ENCODE assay signal across 32 cellular contexts in the genomic region with DNA sequence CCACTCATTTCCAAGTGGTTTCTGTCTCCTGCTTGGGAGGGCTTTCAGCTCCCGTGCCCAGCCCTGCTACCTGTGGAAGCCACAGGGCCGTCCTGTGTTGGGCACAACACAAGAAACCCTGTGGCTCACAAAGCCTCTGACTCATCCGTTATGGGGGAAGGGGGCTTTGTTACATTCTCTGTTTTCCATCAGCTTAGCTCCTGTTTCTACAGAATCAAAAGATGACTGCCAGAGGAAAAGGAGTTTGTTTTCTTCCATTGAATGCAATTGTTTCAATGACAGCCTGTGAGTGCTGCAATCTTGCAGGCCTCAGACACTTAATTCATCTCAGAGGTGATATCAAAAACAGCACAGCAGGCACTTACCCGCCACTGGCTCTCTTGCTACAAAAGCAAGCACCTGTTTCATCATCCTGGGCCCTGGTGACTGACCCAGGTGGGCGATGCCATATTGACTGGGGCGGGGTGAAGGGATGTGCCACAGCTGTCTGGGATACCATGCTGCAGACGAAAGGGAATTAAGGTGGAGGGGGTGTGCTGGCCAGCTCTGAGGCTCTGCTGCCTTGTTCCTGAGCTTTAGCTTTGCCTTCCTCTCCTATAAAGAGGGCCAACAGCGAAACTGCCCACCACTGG.
DNase-seq lines count a peak whose midpoint lies in the region; ATAC-seq, FAIRE-seq and TF ChIP-seq lines count a peak whose summit lies in the region.
"Had no signal": no experiment of that assay in that cellular context is flagged by ENCODE, and none has a peak within 500 bp of the region (broad histone marks: within the 10 kb centered on the region; RNA-seq: fewer than 3 reads in every experiment).

No MANE protein-coding gene starts in this region.

- H3K4ac ChIP-seq in H1 (replicated peaks; ENCODE audit: insufficient read length, low read depth, low read length), result no peak overlapping the region

- no peak overlapping the region for H4K91ac ChIP-seq in H1 (replicated peaks; ENCODE audit: insufficient read length, low read length)

- no peak for FAIRE-seq in H1 (lab: Jason Lieb, UNC)
- FAIRE-seq: D721Med, endometrium, small intestine had no signal

- no peak overlapping the region for H3K4me3 ChIP-seq in HUES64 (ENCODE audit: low read length)
- H3K4me3 ChIP-seq in H1 (ENCODE audit: extremely low read depth in 1 of 4, insufficient read depth in 2 of 4, low read depth in 3 of 4, low read length in 4 of 4), result no peak overlapping the region; a peak in 1 of 8 replicates
- no peak overlapping the region for H3K4me3 ChIP-seq in neural progenitor cell
- H3K4me3 ChIP-seq: esophagus muscularis mucosa, ovary, SJSA1, testis had no signal

- no peak for TF ChIP-seq EP300 in H1 (IDR thresholded peaks at IDR 0.05; ENCODE audit: borderline replicate concordance in 1 of 2, low read depth in 2 of 2, low read length in 2 of 2)

- H3K79me1 ChIP-seq in H1 (ENCODE audit: low read depth, low read length), result no peaks in the 10 kb centered on the region

- CTCF ChIA-PET in H1 (lab: Charles Lee; ENCODE audit: partially characterized antibody), result interaction anchor here (0.6 to 0.9 kb wide), 3 partner anchors 97 to 257 kb away, joined by 3 to 4 read pairs (median 4); no protein-coding TSS in a partner anchor

- TF ChIP-seq POLR2A in H1 (IDR thresholded peaks at IDR 0.05; ENCODE audit: control extremely low read depth in 1 of 2, low read depth in 2 of 2, low read length in 2 of 2), result no peak

- H2AFZ ChIP-seq in H1 (ENCODE audit: low read length), result no peak overlapping the region
- H2AFZ ChIP-seq in neural progenitor cell (replicated peaks), result peak overlapping the region; percentile 89

- H3K79me2 ChIP-seq in H1 (ENCODE audit: control insufficient read depth in 1 of 2, insufficient read depth in 2 of 2, low read length in 2 of 2) (no peaks in the 10 kb centered on the region), neural progenitor cell (ENCODE audit: low read depth) (no peaks in the 10 kb centered on the region)

- H2BK15ac ChIP-seq in H1 (ENCODE audit: low read length), result no peak overlapping the region

- no peaks in the 10 kb centered on the region; the same call in 1 of the 2 replicates for H3K23me2 ChIP-seq in H1 (ENCODE audit: low read depth, low read length)

- H3K27ac ChIP-seq in HUES64 (ENCODE audit: low read depth, low read length), result peak overlapping the region; percentile 61
- H3K27ac ChIP-seq in H1 (ENCODE audit: low read depth, low read length), result peak overlapping the region; percentile 19; the same call in 1 of the 2 replicates
- H3K27ac ChIP-seq in neural progenitor cell, result peak overlapping the region; percentile 58
- H3K27ac ChIP-seq: esophagus muscularis mucosa, ovary, SJSA1, testis, WERI-Rb-1 had no signal

- intact Hi-C loops in Right ventricle myocardium inferior (cut with DNase I), result no loop called here

- TF ChIP-seq CTCF in H1 (IDR thresholded peaks at IDR 0.05; ENCODE audit: control extremely low read depth in 1 of 3, insufficient read depth in 1 of 3, low read depth in 1 of 3, low read length in 3 of 3), result no peak
- no peak for TF ChIP-seq CTCF in neural progenitor cell (IDR thresholded peaks at IDR 0.05)

- no peak overlapping the region for H4K8ac ChIP-seq in H1 (ENCODE audit: extremely low read depth, insufficient read depth, low read length)

- WGBS in HUES64, result 58% methylated on average over 8 of the region's 8 CpGs
- 68% methylated on average over 8 of the region's 8 CpGs; no CpG with 5 or more reads in 1 of the 2 experiments for WGBS in H1 (ENCODE audit: extremely low coverage in 1 of 2, insufficient coverage in 1 of 2, insufficient read length in 1 of 2, insufficient replicate concordance in 2 of 2, low coverage in 1 of 2, low lambda C conversion rate in 2 of 2, missing lambda C conversion rate in 1 of 2), 2 experiments

- H3K18ac ChIP-seq in H1 (ENCODE audit: extremely low read depth, low read length), result no peak overlapping the region

- H2BK5ac ChIP-seq in H1 (ENCODE audit: low read depth, low read length), result no peak overlapping the region

- H3K56ac ChIP-seq in H1 (replicated peaks; ENCODE audit: insufficient read length, low read depth, low read length), result no peak overlapping the region

- no peaks in the 10 kb centered on the region for H3K36me3 Mint-ChIP-seq in neural progenitor cell
- H3K36me3 Mint-ChIP-seq in activated T-cell treated with anti-CD3 and anti-CD28 coated beads, Interleukin-2, amount 50 U/mL, for 72 hours (ENCODE audit: insufficient read depth in 2 of 2), result no peaks in the 10 kb centered on the region
- H3K36me3 Mint-ChIP-seq: activated naive CD4-positive, alpha-beta T cell treated with anti-CD3 and anti-CD28 coated beads, Interleukin-2, amount 50 U/mL, for 72 hours; CD4-positive, CD25-positive, alpha-beta regulatory T cell; natural killer cell treated with Interleukin-12 subunit alpha and Interleukin-12 subunit beta and Interleukin-15 and Interleukin-18, amount 100 ng/mL, for 72 hours had no signal

- H3K27me3 Mint-ChIP-seq in neural progenitor cell (ENCODE audit: insufficient read depth, low read depth), result peaks cover 9% of the 10 kb centered on the region
- no peaks in the 10 kb centered on the region for H3K27me3 Mint-ChIP-seq in activated T-cell treated with anti-CD3 and anti-CD28 coated beads, Interleukin-2, amount 50 U/mL, for 72 hours (ENCODE audit: low read depth)
- H3K27me3 Mint-ChIP-seq: activated CD4-positive, alpha-beta T cell treated with anti-CD3 and anti-CD28 coated beads, Interleukin-2, amount 10 ng/mL, durations not matched to agents 24 days and 14 days; CD4-positive, CD25-positive, alpha-beta regulatory T cell; natural killer cell treated with Interleukin-12 subunit alpha and Interleukin-12 subunit beta and Interleukin-15 and Interleukin-18, amount 100 ng/mL, for 72 hours had no signal

- DNase-seq in NCI-H748 (lab: John Stamatoyannopoulos, UW; ENCODE audit: unreplicated experiment), result peak; percentile 72
- no peak for DNase-seq in H1 (ENCODE audit: low read depth in 1 of 2, low spot score in 2 of 2)
- DNase-seq in neural progenitor cell (ENCODE audit: low spot score), result peak; percentile 53
- no peak for DNase-seq in Right ventricle myocardium inferior (ENCODE audit: missing footprints)
- no peak for DNase-seq in NCI-H82 (lab: John Stamatoyannopoulos, UW)
- DNase-seq in activated T-cell treated with anti-CD3 and anti-CD28 coated beads, Interleukin-2, amount 50 U/mL, for 72 hours, result no peak
- DNase-seq: activated CD4-positive, alpha-beta T cell treated with anti-CD3 and anti-CD28 coated beads, Interleukin-2, amount 10 ng/mL, durations not matched to agents 24 days and 14 days; activated CD8-positive, alpha-beta memory T cell treated with anti-CD3 and anti-CD28 coated beads for 24 hours; activated effector memory CD4-positive, alpha-beta T cell treated with Interleukin-2 at 50 U/mL for 16 hours; activated T-cell treated with anti-CD3 and anti-CD28 coated beads for 4 hours; AML-193; amygdala; CD4-positive, CD25-positive, alpha-beta regulatory T cell; DND-41; foreskin fibroblast; HFFc6; NCI-H1694 treated with DMSO at 0.1 percent for 48 hours; NCI-H526 treated with DMSO at 0.1 percent for 48 hours; ovary; RPMI8226; small intestine; stimulated activated naive CD8-positive, alpha-beta T cell treated with anti-CD3 and anti-CD28 coated beads, Interleukin-15, Interleukin-2, amounts not matched to agents 100 U/mL and 50 U/mL, for 24 hours; T1000; testis; WERI-Rb-1 had no signal

- no peak for TF ChIP-seq RAD21 in H1 (IDR thresholded peaks at IDR 0.05 in 1 of 2, conservative IDR thresholded peaks at IDR 0.05 in 1 of 2; ENCODE audit: low read depth in 2 of 2, low read length in 2 of 2)

- H3K4me3 Mint-ChIP-seq in neural progenitor cell, result no peak overlapping the region
- H3K4me3 Mint-ChIP-seq in activated T-cell treated with anti-CD3 and anti-CD28 coated beads, Interleukin-2, amount 50 U/mL, for 72 hours, result no peak overlapping the region
- H3K4me3 Mint-ChIP-seq: activated CD4-positive, alpha-beta T cell treated with anti-CD3 and anti-CD28 coated beads, Interleukin-2, amount 10 ng/mL, durations not matched to agents 24 days and 14 days; CD4-positive, CD25-positive, alpha-beta regulatory T cell; HFFc6; natural killer cell treated with Interleukin-12 subunit alpha and Interleukin-12 subunit beta and Interleukin-15 and Interleukin-18, amount 100 ng/mL, for 72 hours had no signal

- no peaks in the 10 kb centered on the region for H3K9me3 ChIP-seq in HUES64 (ENCODE audit: insufficient read depth, low read depth, low read length)
- no peaks in the 10 kb centered on the region for H3K9me3 ChIP-seq in H1 (ENCODE audit: insufficient read depth in 2 of 2, low read depth in 1 of 2, low read length in 1 of 2)
- H3K9me3 ChIP-seq in neural progenitor cell (ENCODE audit: low read depth), result no peaks in the 10 kb centered on the region
- H3K9me3 ChIP-seq: esophagus muscularis mucosa, ovary, SJSA1, testis had no signal

- H3K9me3 Mint-ChIP-seq in neural progenitor cell, result peaks cover 12% of the 10 kb centered on the region
- H3K9me3 Mint-ChIP-seq in activated T-cell treated with anti-CD3 and anti-CD28 coated beads, Interleukin-2, amount 50 U/mL, for 72 hours, result peaks cover 4 to 5% of the 10 kb centered on the region in 2 donors

- no peak overlapping the region for H2BK120ac ChIP-seq in H1 (replicated peaks; ENCODE audit: low read depth, low read length)

- H2BK20ac ChIP-seq in H1 (ENCODE audit: low read length), result no peak overlapping the region

- H3K36me3 ChIP-seq in HUES64 (ENCODE audit: insufficient read depth, low read length), result no peaks in the 10 kb centered on the region
- H3K36me3 ChIP-seq in H1 (ENCODE audit: control insufficient read depth in 2 of 4, insufficient read depth in 4 of 4, low read length in 3 of 4), result no peaks in the 10 kb centered on the region; a peak in 1 of 8 replicates
- no peaks in the 10 kb centered on the region for H3K36me3 ChIP-seq in neural progenitor cell
- H3K36me3 ChIP-seq: esophagus muscularis mucosa, ovary, SJSA1, WERI-Rb-1 had no signal

- H3F3A ChIP-seq in neural progenitor cell (ENCODE audit: low read depth), result peaks cover 19% of the 10 kb centered on the region

- H3K27me3 ChIP-seq in HUES64 (ENCODE audit: insufficient read depth, low read length) (no peaks in the 10 kb centered on the region), H1 (replicated peaks in 1 of 4; ENCODE audit: control insufficient read depth in 3 of 4, extremely low read depth in 1 of 4, insufficient read depth in 3 of 4, low read length in 3 of 4) (no peaks in the 10 kb centered on the region), neural progenitor cell (no peaks in the 10 kb centered on the region)
- H3K27me3 ChIP-seq: ovary, SJSA1, testis had no signal

- no peak overlapping the region for H3K23ac ChIP-seq in H1 (ENCODE audit: insufficient read length)

- no peak overlapping the region for H3K9ac ChIP-seq in HUES64 (ENCODE audit: low read depth, low read length)
- H3K9ac ChIP-seq in H1 (replicated peaks in 1 of 4; ENCODE audit: extremely low read depth in 1 of 4, low read depth in 3 of 4, low read length in 3 of 4), result no peak overlapping the region
- no peak overlapping the region for H3K9ac ChIP-seq in neural progenitor cell

- no peak overlapping the region for H3K27ac Mint-ChIP-seq in neural progenitor cell
- no peak overlapping the region for H3K27ac Mint-ChIP-seq in activated T-cell treated with anti-CD3 and anti-CD28 coated beads, Interleukin-2, amount 50 U/mL, for 72 hours
- H3K27ac Mint-ChIP-seq: activated CD4-positive, alpha-beta T cell treated with anti-CD3 and anti-CD28 coated beads, Interleukin-2, amount 10 ng/mL, durations not matched to agents 24 days and 14 days; activated naive CD4-positive, alpha-beta T cell treated with anti-CD3 and anti-CD28 coated beads, Interleukin-2, amount 50 U/mL, for 72 hours; CD4-positive, CD25-positive, alpha-beta regulatory T cell; HFFc6; natural killer cell treated with Interleukin-12 subunit alpha and Interleukin-12 subunit beta and Interleukin-15 and Interleukin-18, amount 100 ng/mL, for 72 hours had no signal

- no peak overlapping the region for H3K14ac ChIP-seq in H1 (ENCODE audit: insufficient read length)

- peaks cover 16% of the 10 kb centered on the region; the same call in 1 of the 2 replicates for H3K4me1 ChIP-seq in HUES64 (ENCODE audit: insufficient read depth, low read length)
- H3K4me1 ChIP-seq in H1 (replicated peaks in 1 of 4; ENCODE audit: control insufficient read depth in 3 of 4, insufficient read depth in 4 of 4, low read length in 3 of 4), result peaks cover 6 to 12% (median 8%) of the 10 kb centered on the region in 4 experiments; a peak in 5 of 7 replicates
- peaks cover 23% of the 10 kb centered on the region for H3K4me1 ChIP-seq in neural progenitor cell
- H3K4me1 ChIP-seq: esophagus muscularis mucosa, SJSA1, testis had no signal

- POLR2A ChIA-PET in H1 (lab: Charles Lee; ENCODE audit: partially characterized antibody), result interaction anchor here (0.6 kb wide), 1 partner anchor 192 kb away, joined by 3 read pairs; no protein-coding TSS in a partner anchor

- H4K5ac ChIP-seq in H1 (ENCODE audit: insufficient read length, low read depth, low read length), result no peak overlapping the region

- no peak for ATAC-seq in Right ventricle myocardium inferior
- ATAC-seq in activated T-cell treated with anti-CD3 and anti-CD28 coated beads, Interleukin-2, amount 50 U/mL, for 72 hours (replicated peaks in 1 of 2), result no peak
- ATAC-seq: activated naive CD4-positive, alpha-beta T cell treated with anti-CD3 and anti-CD28 coated beads, Interleukin-2, amount 50 U/mL, for 72 hours; natural killer cell treated with Interleukin-12 subunit alpha and Interleukin-12 subunit beta and Interleukin-15 and Interleukin-18, amount 100 ng/mL, for 72 hours; stimulated activated naive CD8-positive, alpha-beta T cell treated with anti-CD3 and anti-CD28 coated beads, Interleukin-15, Interleukin-2, amounts not matched to agents 100 U/mL and 50 U/mL, for 24 hours had no signal

- H2BK12ac ChIP-seq in H1 (ENCODE audit: low read depth, low read length), result 0 out of 2 replicates have a peak overlapping the region, but pooled peaks have one; percentile 11

- H3K4me2 ChIP-seq in H1 (ENCODE audit: insufficient read depth in 1 of 2, low read depth in 2 of 2, low read length in 2 of 2) (peak overlapping the region; percentile 28 to 34; a peak in 1 of 4 replicates), neural progenitor cell (peak overlapping the region; percentile 57)

- H4K20me1 ChIP-seq in H1 (replicated peaks in 1 of 2; ENCODE audit: control insufficient read depth in 1 of 2, insufficient read depth in 2 of 2, low read length in 2 of 2) (no peaks in the 10 kb centered on the region), neural progenitor cell (ENCODE audit: low read depth) (no peaks in the 10 kb centered on the region)

- peaks cover 24% of the 10 kb centered on the region for H3K4me1 Mint-ChIP-seq in neural progenitor cell
- H3K4me1 Mint-ChIP-seq in activated T-cell treated with anti-CD3 and anti-CD28 coated beads, Interleukin-2, amount 50 U/mL, for 72 hours (ENCODE audit: low read depth), result no peaks in the 10 kb centered on the region
- H3K4me1 Mint-ChIP-seq: activated CD4-positive, alpha-beta T cell treated with anti-CD3 and anti-CD28 coated beads, Interleukin-2, amount 10 ng/mL, durations not matched to agents 24 days and 14 days; CD4-positive, CD25-positive, alpha-beta regulatory T cell had no signal

- H2AK5ac ChIP-seq in H1 (ENCODE audit: low read depth, low read length), result no peak overlapping the region

Comparison
In these comparisons a context has a peak if more than half of its experiments do, and no peak if none do; other contexts are left out.
1. DNase-seq: peak in NCI-H748 (single experiment) and neural progenitor cell (single experiment); none in H1 (0 of 2), Right ventricle myocardium inferior (single experiment), NCI-H82 (single experiment) and activated T-cell treated with anti-CD3 and anti-CD28 coated beads, Interleukin-2, amount 50 U/mL, for 72 hours (0 of 2).
2. Peak in every context shown above with its lines, with median percentiles within 50 percentile points of each other: H3K27ac ChIP-seq.